Comparison of ENCODE assay signal across 9 cellular contexts in the genomic region with DNA sequence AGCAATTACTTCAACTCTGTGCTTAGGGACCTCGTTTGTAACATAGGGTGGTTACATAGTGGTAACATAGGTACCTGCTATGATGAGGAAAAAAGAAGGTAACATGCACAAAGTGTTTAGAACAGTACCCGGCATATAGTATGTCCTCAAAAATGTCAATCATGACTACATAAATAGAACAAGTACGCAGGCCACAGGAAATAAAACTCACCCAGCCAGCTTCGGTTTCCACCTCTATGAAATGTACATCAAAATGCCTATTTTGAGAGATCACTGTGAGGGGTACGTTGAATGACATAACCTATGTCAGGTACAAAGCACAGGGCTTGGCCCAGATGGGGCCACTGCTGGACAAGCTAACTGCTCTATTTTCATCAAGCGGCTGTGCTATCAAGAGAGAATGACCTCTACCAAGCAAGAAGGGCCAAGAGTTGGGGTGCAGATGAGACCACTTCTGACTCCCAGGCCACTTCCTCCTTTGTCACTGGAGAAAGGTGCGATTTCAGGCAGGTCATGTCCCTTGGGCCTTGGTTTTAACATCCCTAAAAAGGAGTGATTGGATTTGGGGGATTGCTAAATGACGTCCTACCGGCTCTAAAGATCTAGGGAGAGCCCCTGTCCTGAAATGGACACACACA. TPM values are rescaled to one million over a fixed set of nuclear protein-coding genes. Genes with fewer than 3 reads are reported as not detected.
DNase-seq lines count a peak whose midpoint lies in the region; ATAC-seq and TF ChIP-seq lines count a peak whose summit lies in the region.
"Had no signal": no experiment of that assay in that cellular context is flagged by ENCODE, and none has a peak within 500 bp of the region (broad histone marks: within the 10 kb centered on the region; RNA-seq: fewer than 3 reads in every experiment).

No MANE protein-coding gene starts in this region.

- H3K36me3 ChIP-seq in CD4-positive, CD25-positive, alpha-beta regulatory T cell (ENCODE audit: control insufficient read depth, insufficient read depth, low read length): no peaks in the 10 kb centered on the region
- H3K36me3 ChIP-seq in spleen: no peaks in the 10 kb centered on the region

- no peaks in the 10 kb centered on the region for H3K9me3 Mint-ChIP-seq in CD4-positive, CD25-positive, alpha-beta regulatory T cell

- no peaks in the 10 kb centered on the region for H3K36me3 Mint-ChIP-seq in CD4-positive, CD25-positive, alpha-beta regulatory T cell

- DNase-seq in CD4-positive, CD25-positive, alpha-beta regulatory T cell: peak in 1 of 3 donors; percentile 36
- DNase-seq in NAMALWA (ENCODE audit: low spot score) (peak; percentile 38), spleen (no peak), NCI-H2081 treated with DMSO at 0.1 percent for 48 hours (lab: John Stamatoyannopoulos, UW) (no peak), HT-29 (ENCODE audit: low spot score) (no peak)
- no peak for DNase-seq in activated CD4-positive, CD25-positive, alpha-beta regulatory T cell treated with anti-CD3 and anti-CD28 coated beads, Interleukin-2, amount 50 U/mL, for 72 hours
- DNase-seq: NCI-H1417 treated with DMSO at 0.1 percent for 48 hours had no signal

- H3K27me3 Mint-ChIP-seq in CD4-positive, CD25-positive, alpha-beta regulatory T cell: no peaks in the 10 kb centered on the region

- H3K4me3 Mint-ChIP-seq in CD4-positive, CD25-positive, alpha-beta regulatory T cell: peak overlapping the region in 1 of 4 donors; percentile 67

- H3K27ac ChIP-seq in CD4-positive, CD25-positive, alpha-beta regulatory T cell (ENCODE audit: insufficient read depth, low read length, poor library complexity, severe bottlenecking): no peak overlapping the region
- H3K27ac ChIP-seq in spleen: peak overlapping the region in 1 of 8 donors; percentile 13

- ATAC-seq in CD4-positive, CD25-positive, alpha-beta regulatory T cell (ENCODE audit: low read depth in 2 of 2): peak in 1 of 2 donors; percentile 15
- ATAC-seq in GM19043 (IDR thresholded peaks at IDR 0.05; ENCODE audit: low read depth, unreplicated experiment): peak; percentile 36
- peak; percentile 30 for ATAC-seq in HG02852 (IDR thresholded peaks at IDR 0.05; ENCODE audit: unreplicated experiment)

- H3K27me3 ChIP-seq in CD4-positive, CD25-positive, alpha-beta regulatory T cell (ENCODE audit: control insufficient read depth, insufficient read depth, low read length): no peaks in the 10 kb centered on the region
- H3K27me3 ChIP-seq in spleen (replicated peaks in 1 of 7): no peaks in the 10 kb centered on the region

- TF ChIP-seq CTCF in spleen (IDR thresholded peaks at IDR 0.05 in 8 of 11, conservative IDR thresholded peaks at IDR 0.05 in 3 of 11): no peak

- H3K9me3 ChIP-seq in CD4-positive, CD25-positive, alpha-beta regulatory T cell (ENCODE audit: control insufficient read depth in 2 of 2, low read length in 2 of 2): no peaks in the 10 kb centered on the region
- H3K9me3 ChIP-seq in spleen: no peaks in the 10 kb centered on the region

- no peak overlapping the region for H3K4me3 ChIP-seq in CD4-positive, CD25-positive, alpha-beta regulatory T cell (ENCODE audit: low read depth, low read length)
- H3K4me3 ChIP-seq in spleen: no peak overlapping the region

- intact Hi-C loops in spleen (cut with DNase I; ENCODE audit: low total_unique reads): no loop called here

- no peak for TF ChIP-seq POLR2A in spleen (IDR thresholded peaks at IDR 0.05)

- H3K4me1 Mint-ChIP-seq in CD4-positive, CD25-positive, alpha-beta regulatory T cell: peaks cover 6 to 10% (median 8%) of the 10 kb centered on the region in 4 donors

- WGBS in spleen, 5 donors: 63 to 69% (median 65%) methylated on average over 9 of the region's 9 CpGs

- peaks cover 10% of the 10 kb centered on the region for H3K4me1 ChIP-seq in CD4-positive, CD25-positive, alpha-beta regulatory T cell (ENCODE audit: control insufficient read depth, insufficient read depth, low read length, poor library complexity, severe bottlenecking)
- peaks cover 0 to 53% (median 12%) of the 10 kb centered on the region in 6 donors for H3K4me1 ChIP-seq in spleen

- peak overlapping the region in 2 of 3 donors; percentile 1 to 80 for H3K27ac Mint-ChIP-seq in CD4-positive, CD25-positive, alpha-beta regulatory T cell

RNA-seq across cellular contexts. Expression of a gene that starts 45.4 kb away (rescaled TPM):
- 181 TPM for total RNA-seq in CD4-positive, CD25-positive, alpha-beta regulatory T cell
- polyA plus RNA-seq in CD4-positive, CD25-positive, alpha-beta regulatory T cell: 100 to 1,000 TPM; 176 to 280 (median 191) TPM
- 100 to 1,000 TPM; 356 to 641 (median 467) TPM for total RNA-seq in spleen
- 10 to 100 TPM; 54.7 to 92.3 (median 86.3) TPM for polyA plus RNA-seq in spleen
- total RNA-seq in HT-29 (2014; rRNA removed; shearing (Covaris generic)): 32.0 and 53.2 TPM in 2 replicates
